Comparison of ENCODE assay signal across 2 cellular contexts in genomic region chr19:45646345-45646698, GRCh38.
TF ChIP-seq lines count a peak whose summit lies in the region.

No MANE protein-coding gene starts in this region.

TF ChIP-seq in SK-N-SH, 30 proteins besides CTCF, POLR2A, EP300 and RAD21:
- TF ChIP-seq REST (IDR thresholded peaks at IDR 0.05; ENCODE audit: low read depth, low read length), result peak; percentile 89
- no peak for TF ChIP-seq TAF1 (IDR thresholded peaks at IDR 0.05; ENCODE audit: borderline replicate concordance, low read depth, low read length)

TF ChIP-seq in endothelial cell of umbilical vein, 7 proteins besides CTCF, POLR2A, EP300 and RAD21:
- TF ChIP-seq MYC (IDR thresholded peaks at IDR 0.05; ENCODE audit: low read depth, low read length) (no peak), GATA2 (IDR thresholded peaks at IDR 0.05; ENCODE audit: insufficient read depth, insufficient read length, low read depth, low read length) (no peak), JUN (IDR thresholded peaks at IDR 0.05; ENCODE audit: borderline replicate concordance, insufficient read depth, insufficient read length, low read depth) (no peak), MAX (IDR thresholded peaks at IDR 0.05; ENCODE audit: insufficient read depth, insufficient read length) (no peak), FOS (IDR thresholded peaks at IDR 0.05; ENCODE audit: borderline replicate concordance, insufficient read depth, low read length) (no peak), EZH2 (IDR thresholded peaks at IDR 0.05; ENCODE audit: borderline replicate concordance, low read depth, low read length, severe bottlenecking) (no peak)
